Comparison of ENCODE assay signal across 21 cellular contexts in genomic region chr4:159417006-159417405, GRCh38.
DNase-seq lines count a peak whose midpoint lies in the region; FAIRE-seq and TF ChIP-seq lines count a peak whose summit lies in the region.
"Had no signal": no experiment of that assay in that cellular context is flagged by ENCODE, and none has a peak within 500 bp of the region (broad histone marks: within the 10 kb centered on the region; RNA-seq: fewer than 3 reads in every experiment).

No MANE protein-coding gene starts in this region.

- H3K27ac Mint-ChIP-seq in HFFc6, result peak overlapping the region; percentile 3; the same call in 1 of the 2 replicates
- peak overlapping the region; percentile 74 for H3K27ac Mint-ChIP-seq in astrocyte (ENCODE audit: unreplicated experiment)
- H3K27ac Mint-ChIP-seq: CD4-positive, CD25-positive, alpha-beta regulatory T cell had no signal

- H3K4me1 ChIP-seq in astrocyte (ENCODE audit: insufficient read depth, low read length), result peaks cover 10% of the 10 kb centered on the region
- H3K4me1 ChIP-seq: HAP-1 had no signal

- H4K20me1 ChIP-seq in astrocyte (ENCODE audit: insufficient read depth, low read length), result no peaks in the 10 kb centered on the region
- H4K20me1 ChIP-seq: BLaER1 treated with 17β-estradiol and CSF1 and Interleukin-3, amounts not matched to agents 10 nM and 100 nM had no signal

- no peak overlapping the region for H3K9ac ChIP-seq in astrocyte (ENCODE audit: low read length)
- H3K9ac ChIP-seq: BLaER1 treated with 17β-estradiol and CSF1 and Interleukin-3, amounts not matched to agents 10 nM and 100 nM had no signal

- H3K36me3 Mint-ChIP-seq in HFFc6 (ENCODE audit: low read depth) (peaks cover 20% of the 10 kb centered on the region), astrocyte (ENCODE audit: low read depth, unreplicated experiment) (no peaks in the 10 kb centered on the region)
- H3K36me3 Mint-ChIP-seq: CD4-positive, CD25-positive, alpha-beta regulatory T cell had no signal

- peaks cover 39% of the 10 kb centered on the region for H3K4me1 Mint-ChIP-seq in HFFc6 (ENCODE audit: low read depth)
- H3K4me1 Mint-ChIP-seq in astrocyte (ENCODE audit: low read depth, unreplicated experiment), result peaks cover 16% of the 10 kb centered on the region
- H3K4me1 Mint-ChIP-seq: CD4-positive, CD25-positive, alpha-beta regulatory T cell had no signal

- DNase-seq in HFFc6 (no peak), RCC 7860 (ENCODE audit: low spot score) (peak; percentile 16), astrocyte (ENCODE audit: low read depth) (no peak), left kidney (ENCODE audit: low read depth, low spot score) (peak; percentile 61), GM12891 (ENCODE audit: insufficient read length, low spot score) (no peak), UCSD-AML1 (lab: John Stamatoyannopoulos, UW; ENCODE audit: unreplicated experiment) (no peak)
- no peak for DNase-seq in stimulated activated CD4-positive, alpha-beta T cell treated with anti-CD3 and anti-CD28 coated beads, Interleukin-2, amount 100 ng/mL, for 48 hours
- no peak for DNase-seq in activated CD4-positive, CD25-positive, alpha-beta regulatory T cell (lab: John Stamatoyannopoulos, UW)
- DNase-seq: ACHN; Calu3; CD4-positive, CD25-positive, alpha-beta regulatory T cell; DMS153; DMS79 treated with DMSO at 0.1 percent for 48 hours; EL; GOT3 had no signal

- no peaks in the 10 kb centered on the region for H3K36me3 ChIP-seq in astrocyte (ENCODE audit: insufficient read depth, low read length)
- H3K36me3 ChIP-seq: BLaER1 treated with 17β-estradiol and CSF1 and Interleukin-3, amounts not matched to agents 10 nM and 100 nM; HAP-1 had no signal

- H3K4me3 Mint-ChIP-seq in HFFc6 (no peak overlapping the region), astrocyte (ENCODE audit: unreplicated experiment) (no peak overlapping the region)
- H3K4me3 Mint-ChIP-seq: CD4-positive, CD25-positive, alpha-beta regulatory T cell had no signal

- no peaks in the 10 kb centered on the region for H3K27me3 ChIP-seq in astrocyte (ENCODE audit: insufficient read depth, low read length)
- H3K27me3 ChIP-seq: BLaER1 treated with 17β-estradiol and CSF1 and Interleukin-3, amounts not matched to agents 10 nM and 100 nM had no signal

- H3K9me3 ChIP-seq in astrocyte (ENCODE audit: insufficient read depth, low read depth, low read length), result peaks cover 3% of the 10 kb centered on the region
- H3K9me3 ChIP-seq: HAP-1 had no signal

- no peak for FAIRE-seq in RCC 7860 (lab: Jason Lieb, UNC)
- no peak for FAIRE-seq in astrocyte (lab: Jason Lieb, UNC)
- no peak for FAIRE-seq in GM12891 (lab: Jason Lieb, UNC)
- FAIRE-seq: G401.6, GM12892, GM19239 had no signal

- H3K9me3 Mint-ChIP-seq in HFFc6 (peaks cover 30% of the 10 kb centered on the region), astrocyte (ENCODE audit: unreplicated experiment) (peaks cover 16% of the 10 kb centered on the region)

- H3K79me2 ChIP-seq in astrocyte (ENCODE audit: insufficient read depth, low read length), result no peaks in the 10 kb centered on the region

- TF ChIP-seq CTCF in HFFc6 (IDR thresholded peaks at IDR 0.05), result no peak
- no peak for TF ChIP-seq CTCF in astrocyte (IDR thresholded peaks at IDR 0.05; ENCODE audit: insufficient read depth, low read depth, low read length)

- no peak overlapping the region for H2AFZ ChIP-seq in astrocyte (ENCODE audit: low read depth, low read length)

- H3K27me3 Mint-ChIP-seq in HFFc6 (ENCODE audit: insufficient read depth) (no peaks in the 10 kb centered on the region; the same call in 1 of the 2 replicates), astrocyte (ENCODE audit: low read depth, unreplicated experiment) (no peaks in the 10 kb centered on the region)

- TF ChIP-seq POLR2A in GM12891 (IDR thresholded peaks at IDR 0.05; ENCODE audit: low read depth, low read length), result no peak

- H3K27ac ChIP-seq in astrocyte (ENCODE audit: low read depth, low read length), result no peak overlapping the region
- H3K27ac ChIP-seq: BLaER1 treated with 17β-estradiol and CSF1 and Interleukin-3, amounts not matched to agents 10 nM and 100 nM; HL-60 had no signal

- no peak overlapping the region for H3K4me2 ChIP-seq in astrocyte (ENCODE audit: low read length)

- no peak overlapping the region for H3K4me3 ChIP-seq in astrocyte (ENCODE audit: insufficient read depth, low read depth, low read length)
- H3K4me3 ChIP-seq: BLaER1 treated with 17β-estradiol and CSF1 and Interleukin-3, amounts not matched to agents 10 nM and 100 nM; HAP-1 had no signal

TF ChIP-seq in GM12891, 5 proteins besides CTCF, POLR2A, EP300 and RAD21:
- no peak for TF ChIP-seq TAF1 (IDR thresholded peaks at IDR 0.05; ENCODE audit: low read depth, low read length)
- no peak for TF ChIP-seq POLR2AphosphoS5 (IDR thresholded peaks at IDR 0.05; ENCODE audit: low read depth, low read length)
- no peak for TF ChIP-seq POU2F2 (IDR thresholded peaks at IDR 0.05; ENCODE audit: low read depth, low read length)
- TF ChIP-seq SPI1 (IDR thresholded peaks at IDR 0.05; ENCODE audit: low read depth, low read length), result no peak
- no peak for TF ChIP-seq PAX5 (IDR thresholded peaks at IDR 0.05; ENCODE audit: insufficient read depth, low read length, severe bottlenecking)

Comparison
In these comparisons a context has a peak if more than half of its experiments do, and no peak if none do; other contexts are left out.
1. DNase-seq: peak in RCC 7860 (single experiment) and left kidney (single experiment); none in HFFc6 (single experiment), astrocyte (single experiment), GM12891 (single experiment), UCSD-AML1 (single experiment), stimulated activated CD4-positive, alpha-beta T cell treated with anti-CD3 and anti-CD28 coated beads, Interleukin-2, amount 100 ng/mL, for 48 hours (0 of 2) and activated CD4-positive, CD25-positive, alpha-beta regulatory T cell (0 of 4).